ENCODE assay signal across 1 cellular context in the genomic region with DNA sequence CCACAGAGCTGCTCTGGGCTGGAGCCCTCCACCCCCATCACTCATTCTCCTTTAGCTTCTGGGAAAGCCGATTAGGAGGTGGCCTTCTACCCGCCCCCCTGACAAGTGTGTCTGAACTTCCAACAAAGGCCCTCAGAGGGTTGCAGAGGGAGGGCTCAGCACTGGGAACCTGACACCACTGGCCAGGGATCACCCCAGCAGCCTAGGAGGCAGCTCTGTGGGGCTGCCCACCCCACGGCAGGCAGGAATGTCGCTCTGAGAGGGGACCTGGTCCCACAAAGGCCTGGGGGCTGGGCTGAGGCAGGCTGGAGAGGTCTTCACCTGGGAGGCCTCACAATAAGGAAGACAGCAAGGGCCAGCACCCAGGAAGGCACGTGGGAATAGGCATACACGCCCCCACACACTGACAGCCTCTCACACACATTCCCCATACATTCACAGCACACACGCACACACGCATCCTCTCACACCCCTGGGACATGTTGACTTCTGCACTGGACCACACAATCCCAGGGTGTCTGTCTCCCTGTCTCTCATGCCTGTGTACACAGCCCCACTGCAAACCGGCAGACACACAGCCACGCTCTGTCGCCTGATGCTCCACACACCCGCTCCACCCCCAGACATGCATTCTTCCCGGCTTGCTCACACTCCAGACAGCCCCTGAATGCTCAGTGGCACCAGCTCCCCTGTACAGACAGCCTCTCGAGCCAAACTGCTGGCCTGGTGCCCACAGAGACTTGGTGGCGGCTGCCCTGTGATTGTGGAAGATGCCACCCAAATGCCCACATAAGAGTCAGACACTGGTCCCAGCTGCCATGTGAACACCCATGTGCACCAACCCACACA.
TF ChIP-seq lines count a peak whose summit lies in the region.

No MANE protein-coding gene starts in this region.

TF ChIP-seq in K562, 482 proteins besides CTCF, POLR2A, EP300 and RAD21 (continued from another document and continues in another):
- TF ChIP-seq, protein P1, sequence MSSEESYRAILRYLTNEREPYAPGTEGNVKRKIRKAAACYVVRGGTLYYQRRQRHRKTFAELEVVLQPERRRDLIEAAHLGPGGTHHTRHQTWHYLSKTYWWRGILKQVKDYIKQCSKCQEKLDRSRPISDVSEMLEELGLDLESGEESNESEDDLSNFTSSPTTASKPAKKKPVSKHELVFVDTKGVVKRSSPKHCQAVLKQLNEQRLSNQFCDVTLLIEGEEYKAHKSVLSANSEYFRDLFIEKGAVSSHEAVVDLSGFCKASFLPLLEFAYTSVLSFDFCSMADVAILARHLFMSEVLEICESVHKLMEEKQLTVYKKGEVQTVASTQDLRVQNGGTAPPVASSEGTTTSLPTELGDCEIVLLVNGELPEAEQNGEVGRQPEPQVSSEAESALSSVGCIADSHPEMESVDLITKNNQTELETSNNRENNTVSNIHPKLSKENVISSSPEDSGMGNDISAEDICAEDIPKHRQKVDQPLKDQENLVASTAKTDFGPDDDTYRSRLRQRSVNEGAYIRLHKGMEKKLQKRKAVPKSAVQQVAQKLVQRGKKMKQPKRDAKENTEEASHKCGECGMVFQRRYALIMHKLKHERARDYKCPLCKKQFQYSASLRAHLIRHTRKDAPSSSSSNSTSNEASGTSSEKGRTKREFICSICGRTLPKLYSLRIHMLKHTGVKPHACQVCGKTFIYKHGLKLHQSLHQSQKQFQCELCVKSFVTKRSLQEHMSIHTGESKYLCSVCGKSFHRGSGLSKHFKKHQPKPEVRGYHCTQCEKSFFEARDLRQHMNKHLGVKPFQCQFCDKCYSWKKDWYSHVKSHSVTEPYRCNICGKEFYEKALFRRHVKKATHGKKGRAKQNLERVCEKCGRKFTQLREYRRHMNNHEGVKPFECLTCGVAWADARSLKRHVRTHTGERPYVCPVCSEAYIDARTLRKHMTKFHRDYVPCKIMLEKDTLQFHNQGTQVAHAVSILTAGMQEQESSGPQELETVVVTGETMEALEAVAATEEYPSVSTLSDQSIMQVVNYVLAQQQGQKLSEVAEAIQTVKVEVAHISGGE (CRISPR knock-in tag; IDR thresholded peaks at IDR 0.05) = no peak
- TF ChIP-seq TEAD4 (IDR thresholded peaks at IDR 0.05; ENCODE audit: low read length) (no peak), TEAD4 (CRISPR knock-in tag; IDR thresholded peaks at IDR 0.05; ENCODE audit: borderline replicate concordance) (no peak), TBP (optimal IDR thresholded peaks at IDR 0.05; ENCODE audit: low read depth, low read length) (no peak), PHB (CRISPR knock-in tag; IDR thresholded peaks at IDR 0.05) (no peak), ZNF124 (CRISPR knock-in tag; IDR thresholded peaks at IDR 0.05) (no peak), RBM34 (IDR thresholded peaks at IDR 0.05; ENCODE audit: borderline replicate concordance, insufficient read depth, low read length) (no peak), CTBP1 (IDR thresholded peaks at IDR 0.05; ENCODE audit: borderline replicate concordance) (no peak; the same call in 1 of the 2 replicates), ZNF445 (CRISPR knock-in tag; IDR thresholded peaks at IDR 0.05; ENCODE audit: low read depth) (no peak), YBX1 (IDR thresholded peaks at IDR 0.05) (no peak), HMBOX1 (IDR thresholded peaks at IDR 0.05) (no peak), E2F6 (IDR thresholded peaks at IDR 0.05; ENCODE audit: borderline replicate concordance in 1 of 2, extremely low read depth in 1 of 2, insufficient read depth in 1 of 2, insufficient read length in 1 of 2, low read depth in 1 of 2, low read length in 1 of 2, poor library complexity in 1 of 2, severe bottlenecking in 1 of 2) (peak; percentile 39 to 56), TFE3 (CRISPR knock-in tag; IDR thresholded peaks at IDR 0.05) (no peak), MTA3 (IDR thresholded peaks at IDR 0.05; ENCODE audit: borderline replicate concordance) (0 out of 2 replicates have a peak, but pooled peaks have one; percentile 48), SAFB2 (IDR thresholded peaks at IDR 0.05; ENCODE audit: borderline replicate concordance, low read depth, low read length, severe bottlenecking) (no peak), NCOR1 (IDR thresholded peaks at IDR 0.05) (no peak), HNRNPLL (IDR thresholded peaks at IDR 0.05; ENCODE audit: low read depth, low read length, poor library complexity, severe bottlenecking) (peak; percentile 10), POLR2AphosphoS5 (IDR thresholded peaks at IDR 0.05; ENCODE audit: control insufficient read depth, insufficient read depth, low read depth, low read length) (no peak), NFIC (IDR thresholded peaks at IDR 0.05) (peak; percentile 49), HINFP (tag; conservative IDR thresholded peaks at IDR 0.05; ENCODE audit: low read depth) (no peak), PYGO2 (tag; IDR thresholded peaks at IDR 0.05) (no peak), ZNF224 (CRISPR knock-in tag; IDR thresholded peaks at IDR 0.05) (no peak), CBX5 (IDR thresholded peaks at IDR 0.05; ENCODE audit: borderline replicate concordance, low read depth) (no peak), SAP30 (IDR thresholded peaks at IDR 0.05; ENCODE audit: borderline replicate concordance, insufficient read depth, low read depth, low read length, poor library complexity, severe bottlenecking) (peak; percentile 51), KDM1A (IDR thresholded peaks at IDR 0.05) (no peak), RB1 (IDR thresholded peaks at IDR 0.05; ENCODE audit: low read depth) (peak; percentile 54; the same call in 1 of the 2 replicates), BRF1 (IDR thresholded peaks at IDR 0.05; ENCODE audit: borderline replicate concordance, extremely low read depth, insufficient read length) (no peak), ZBED1 (IDR thresholded peaks at IDR 0.05) (no peak), SIN3A (IDR thresholded peaks at IDR 0.05; ENCODE audit: borderline replicate concordance in 2 of 2, control insufficient read depth in 1 of 2, low read depth in 2 of 2, low read length in 2 of 2) (0 out of 4 replicates have a peak, but pooled peaks of 1 of the 2 experiments have one; percentile 35), CBFA2T3 (IDR thresholded peaks at IDR 0.05) (peak; percentile 56)
- TF ChIP-seq, protein P2, sequence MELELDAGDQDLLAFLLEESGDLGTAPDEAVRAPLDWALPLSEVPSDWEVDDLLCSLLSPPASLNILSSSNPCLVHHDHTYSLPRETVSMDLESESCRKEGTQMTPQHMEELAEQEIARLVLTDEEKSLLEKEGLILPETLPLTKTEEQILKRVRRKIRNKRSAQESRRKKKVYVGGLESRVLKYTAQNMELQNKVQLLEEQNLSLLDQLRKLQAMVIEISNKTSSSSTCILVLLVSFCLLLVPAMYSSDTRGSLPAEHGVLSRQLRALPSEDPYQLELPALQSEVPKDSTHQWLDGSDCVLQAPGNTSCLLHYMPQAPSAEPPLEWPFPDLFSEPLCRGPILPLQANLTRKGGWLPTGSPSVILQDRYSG (tag; conservative IDR thresholded peaks at IDR 0.05; ENCODE audit: low read depth) = no peak
- TF ChIP-seq, protein P3, sequence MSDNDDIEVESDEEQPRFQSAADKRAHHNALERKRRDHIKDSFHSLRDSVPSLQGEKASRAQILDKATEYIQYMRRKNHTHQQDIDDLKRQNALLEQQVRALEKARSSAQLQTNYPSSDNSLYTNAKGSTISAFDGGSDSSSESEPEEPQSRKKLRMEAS (CRISPR knock-in tag; IDR thresholded peaks at IDR 0.05) = peak; percentile 80
- TF ChIP-seq, protein P4, sequence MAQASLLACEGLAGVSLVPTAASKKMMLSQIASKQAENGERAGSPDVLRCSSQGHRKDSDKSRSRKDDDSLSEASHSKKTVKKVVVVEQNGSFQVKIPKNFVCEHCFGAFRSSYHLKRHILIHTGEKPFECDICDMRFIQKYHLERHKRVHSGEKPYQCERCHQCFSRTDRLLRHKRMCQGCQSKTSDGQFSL (CRISPR knock-in tag; IDR thresholded peaks at IDR 0.05) = no peak
- TF ChIP-seq, protein P4 (tag; IDR thresholded peaks at IDR 0.05) = no peak
- TF ChIP-seq, protein P5, sequence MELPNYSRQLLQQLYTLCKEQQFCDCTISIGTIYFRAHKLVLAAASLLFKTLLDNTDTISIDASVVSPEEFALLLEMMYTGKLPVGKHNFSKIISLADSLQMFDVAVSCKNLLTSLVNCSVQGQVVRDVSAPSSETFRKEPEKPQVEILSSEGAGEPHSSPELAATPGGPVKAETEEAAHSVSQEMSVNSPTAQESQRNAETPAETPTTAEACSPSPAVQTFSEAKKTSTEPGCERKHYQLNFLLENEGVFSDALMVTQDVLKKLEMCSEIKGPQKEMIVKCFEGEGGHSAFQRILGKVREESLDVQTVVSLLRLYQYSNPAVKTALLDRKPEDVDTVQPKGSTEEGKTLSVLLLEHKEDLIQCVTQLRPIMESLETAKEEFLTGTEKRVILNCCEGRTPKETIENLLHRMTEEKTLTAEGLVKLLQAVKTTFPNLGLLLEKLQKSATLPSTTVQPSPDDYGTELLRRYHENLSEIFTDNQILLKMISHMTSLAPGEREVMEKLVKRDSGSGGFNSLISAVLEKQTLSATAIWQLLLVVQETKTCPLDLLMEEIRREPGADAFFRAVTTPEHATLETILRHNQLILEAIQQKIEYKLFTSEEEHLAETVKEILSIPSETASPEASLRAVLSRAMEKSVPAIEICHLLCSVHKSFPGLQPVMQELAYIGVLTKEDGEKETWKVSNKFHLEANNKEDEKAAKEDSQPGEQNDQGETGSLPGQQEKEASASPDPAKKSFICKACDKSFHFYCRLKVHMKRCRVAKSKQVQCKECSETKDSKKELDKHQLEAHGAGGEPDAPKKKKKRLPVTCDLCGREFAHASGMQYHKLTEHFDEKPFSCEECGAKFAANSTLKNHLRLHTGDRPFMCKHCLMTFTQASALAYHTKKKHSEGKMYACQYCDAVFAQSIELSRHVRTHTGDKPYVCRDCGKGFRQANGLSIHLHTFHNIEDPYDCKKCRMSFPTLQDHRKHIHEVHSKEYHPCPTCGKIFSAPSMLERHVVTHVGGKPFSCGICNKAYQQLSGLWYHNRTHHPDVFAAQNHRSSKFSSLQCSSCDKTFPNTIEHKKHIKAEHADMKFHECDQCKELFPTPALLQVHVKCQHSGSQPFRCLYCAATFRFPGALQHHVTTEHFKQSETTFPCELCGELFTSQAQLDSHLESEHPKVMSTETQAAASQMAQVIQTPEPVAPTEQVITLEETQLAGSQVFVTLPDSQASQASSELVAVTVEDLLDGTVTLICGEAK (IDR thresholded peaks at IDR 0.05) = 0 out of 2 replicates have a peak, but pooled peaks have one; percentile 14
- TF ChIP-seq, protein P5 (CRISPR knock-in tag; IDR thresholded peaks at IDR 0.05) = no peak
